8 cellular contexts compared by ENCODE assay signal in the genomic region with DNA sequence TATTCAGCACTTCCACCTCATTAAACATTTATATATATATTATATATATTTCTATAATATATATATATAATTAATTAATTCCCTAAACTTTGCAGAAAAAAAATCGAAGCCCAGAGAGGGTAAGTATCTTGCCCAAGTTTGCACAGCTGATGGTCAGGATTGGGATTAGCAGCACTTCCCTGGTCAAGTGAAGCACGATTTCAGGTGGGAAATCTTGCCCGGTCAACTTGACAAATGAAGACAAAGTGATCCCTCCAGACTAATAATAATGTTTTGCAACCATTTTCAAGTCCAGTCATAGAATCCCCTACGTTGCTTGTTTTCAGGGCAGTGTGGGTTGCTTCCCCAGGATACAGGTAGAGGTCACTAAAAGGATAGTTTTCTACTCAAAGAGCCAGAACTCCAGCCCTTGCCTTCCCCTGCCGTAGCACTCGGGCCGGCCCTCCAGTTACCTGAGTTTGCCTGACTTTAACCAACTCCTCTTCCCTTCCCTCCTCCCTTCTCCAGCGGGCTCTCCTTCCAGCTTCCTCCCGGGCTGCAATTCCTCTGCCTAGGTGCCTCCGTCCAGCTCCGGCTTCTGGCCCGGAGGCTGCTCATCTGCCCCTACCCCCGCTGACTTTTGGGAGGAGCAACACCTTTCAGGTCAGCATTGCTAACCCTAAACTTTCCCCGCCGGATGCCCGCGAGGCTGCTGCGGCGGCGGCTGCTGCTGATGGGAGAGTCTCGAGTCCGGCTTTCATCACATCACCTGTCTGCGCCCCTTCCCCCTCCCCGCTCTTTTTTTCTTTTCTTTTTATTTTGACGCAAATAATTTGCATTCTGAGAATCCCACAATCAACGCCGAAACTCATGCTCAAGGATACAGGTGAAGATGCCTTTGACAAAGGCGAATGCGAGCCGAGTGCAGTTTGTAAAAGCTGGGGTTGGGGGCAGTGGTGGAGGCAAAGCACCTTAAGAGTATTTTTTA. TPM values are rescaled to one million over a fixed set of nuclear protein-coding genes. Genes with fewer than 3 reads are reported as not detected.
DNase-seq lines count a peak whose midpoint lies in the region; ATAC-seq and TF ChIP-seq lines count a peak whose summit lies in the region.

No MANE protein-coding gene starts in this region.

- H3K9me2 ChIP-seq in neural cell (ENCODE audit: insufficient read depth, low read length): no peaks in the 10 kb centered on the region

- H3K4me2 ChIP-seq in neural cell (ENCODE audit: low read length): peak overlapping the region; percentile 52

- H3K79me2 ChIP-seq in neural cell (replicated peaks; ENCODE audit: insufficient read depth, low read length): no peaks in the 10 kb centered on the region

- H3K9ac ChIP-seq in NT2/D1 (ENCODE audit: insufficient read length, low read depth): peak overlapping the region; percentile 74
- H3K9ac ChIP-seq in neural cell (ENCODE audit: low read length): peak overlapping the region; percentile 47

- H4K20me1 ChIP-seq in neural cell (ENCODE audit: insufficient read depth): no peaks in the 10 kb centered on the region

- H3K36me3 Mint-ChIP-seq in activated CD8-positive, alpha-beta memory T cell treated with anti-CD3 and anti-CD28 coated beads, Interleukin-2, amount 10 ng/mL, durations not matched to agents 7 days and 5 days: no peaks in the 10 kb centered on the region
- no peaks in the 10 kb centered on the region for H3K36me3 Mint-ChIP-seq in endothelial cell (ENCODE audit: low read depth, unreplicated experiment)

- no peaks in the 10 kb centered on the region for H3K9me3 ChIP-seq in NT2/D1 (ENCODE audit: insufficient read depth, low read length)
- no peaks in the 10 kb centered on the region for H3K9me3 ChIP-seq in neural cell (ENCODE audit: low read length)

- TF ChIP-seq EP300 in neural cell (conservative IDR thresholded peaks at IDR 0.05; ENCODE audit: poor library complexity, severe bottlenecking): no peak

- no peak for TF ChIP-seq CTCF in endothelial cell (IDR thresholded peaks at IDR 0.05; ENCODE audit: unreplicated experiment)
- peak; percentile 52 for TF ChIP-seq CTCF in neural cell (IDR thresholded peaks at IDR 0.05; ENCODE audit: poor library complexity, severe bottlenecking)

- ATAC-seq in activated CD8-positive, alpha-beta memory T cell treated with anti-CD3 and anti-CD28 coated beads, Interleukin-2, amount 10 ng/mL, durations not matched to agents 7 days and 5 days: peak; percentile 36
- ATAC-seq in HG02642 (IDR thresholded peaks at IDR 0.05; ENCODE audit: poor library complexity, unreplicated experiment): peak; percentile 55
- no peak for ATAC-seq in GM18519 (IDR thresholded peaks at IDR 0.05; ENCODE audit: low FRiP score, unreplicated experiment)

- CTCF ChIA-PET in activated CD8-positive, alpha-beta memory T cell treated with anti-CD3 and anti-CD28 coated beads, Interleukin-2, amount 10 ng/mL, durations not matched to agents 7 days and 5 days (lab: Charles Lee): no interaction called here

- no peaks in the 10 kb centered on the region for H3F3A ChIP-seq in neural cell (ENCODE audit: insufficient read depth, low read length, poor library complexity, severe bottlenecking)

- H3K4me3 ChIP-seq in NT2/D1 (ENCODE audit: insufficient read length, low read depth): peak overlapping the region; percentile 55
- H3K4me3 ChIP-seq in neural cell (ENCODE audit: low read length): peak overlapping the region; percentile 66

- H3K27ac Mint-ChIP-seq in activated CD8-positive, alpha-beta memory T cell treated with anti-CD3 and anti-CD28 coated beads, Interleukin-2, amount 10 ng/mL, durations not matched to agents 7 days and 5 days: no peak overlapping the region
- no peak overlapping the region for H3K27ac Mint-ChIP-seq in endothelial cell (ENCODE audit: unreplicated experiment)

- no peak overlapping the region for H3K27ac ChIP-seq in neural cell (ENCODE audit: low read length)

- peak overlapping the region; percentile 30 for H3K4me3 Mint-ChIP-seq in activated CD8-positive, alpha-beta memory T cell treated with anti-CD3 and anti-CD28 coated beads, Interleukin-2, amount 10 ng/mL, durations not matched to agents 7 days and 5 days
- peak overlapping the region; percentile 84 for H3K4me3 Mint-ChIP-seq in endothelial cell (ENCODE audit: unreplicated experiment)

- H3K36me3 ChIP-seq in NT2/D1 (ENCODE audit: insufficient read depth, insufficient read length, low read length): no peaks in the 10 kb centered on the region
- no peaks in the 10 kb centered on the region for H3K36me3 ChIP-seq in neural cell (ENCODE audit: insufficient read depth, low read length)

- no peak for DNase-seq in activated CD8-positive, alpha-beta memory T cell treated with anti-CD3 and anti-CD28 coated beads, Interleukin-2, amount 10 ng/mL, durations not matched to agents 7 days and 5 days
- no peak for DNase-seq in activated CD8-positive, alpha-beta memory T cell treated with anti-CD3 and anti-CD28 coated beads, Interleukin-2, amount 50 U/mL, for 4 hours
- peak; percentile 55 for DNase-seq in NT2/D1 (ENCODE audit: low read depth, low spot score)
- peak; percentile 9 for DNase-seq in endothelial cell (ENCODE audit: low spot score)
- DNase-seq in central memory CD4-positive, alpha-beta T cell: no peak

- TF ChIP-seq RAD21 in neural cell (conservative IDR thresholded peaks at IDR 0.05): peak; percentile 60

- H3K27me3 Mint-ChIP-seq in activated CD8-positive, alpha-beta memory T cell treated with anti-CD3 and anti-CD28 coated beads, Interleukin-2, amount 10 ng/mL, durations not matched to agents 7 days and 5 days: peaks cover 68% of the 10 kb centered on the region
- peaks cover 2% of the 10 kb centered on the region for H3K27me3 Mint-ChIP-seq in endothelial cell (ENCODE audit: unreplicated experiment)

- no peaks in the 10 kb centered on the region for H3K9me3 Mint-ChIP-seq in activated CD8-positive, alpha-beta memory T cell treated with anti-CD3 and anti-CD28 coated beads, Interleukin-2, amount 10 ng/mL, durations not matched to agents 7 days and 5 days (ENCODE audit: low read depth)
- no peaks in the 10 kb centered on the region for H3K9me3 Mint-ChIP-seq in endothelial cell (ENCODE audit: unreplicated experiment)

- H3K27me3 ChIP-seq in NT2/D1 (ENCODE audit: insufficient read depth, insufficient read length) (no peaks in the 10 kb centered on the region), neural cell (ENCODE audit: insufficient read depth, low read depth, low read length) (peaks cover 26% of the 10 kb centered on the region)

- no peaks in the 10 kb centered on the region for H3K4me1 ChIP-seq in NT2/D1 (ENCODE audit: insufficient read depth, insufficient read length)

- peaks cover 10% of the 10 kb centered on the region for H3K4me1 Mint-ChIP-seq in activated CD8-positive, alpha-beta memory T cell treated with anti-CD3 and anti-CD28 coated beads, Interleukin-2, amount 10 ng/mL, durations not matched to agents 7 days and 5 days
- H3K4me1 Mint-ChIP-seq in endothelial cell (ENCODE audit: unreplicated experiment): peaks cover 2% of the 10 kb centered on the region

- H2AFZ ChIP-seq in neural cell (ENCODE audit: low read depth, low read length): no peak overlapping the region

TF ChIP-seq in neural cell, 6 proteins besides CTCF, POLR2A, EP300 and RAD21:
- TF ChIP-seq EZH2 (IDR thresholded peaks at IDR 0.05; ENCODE audit: borderline replicate concordance, insufficient read depth, low read length, poor library complexity, severe bottlenecking) (no peak), SMC3 (conservative IDR thresholded peaks at IDR 0.05; ENCODE audit: poor library complexity) (peak; percentile 61)

RNA-seq across cellular contexts. Expression of gene PRLR, which starts 0.9 kb away (rescaled TPM):
- total RNA-seq in activated CD8-positive, alpha-beta memory T cell treated with anti-CD3 and anti-CD28 coated beads, Interleukin-2, amount 10 ng/mL, durations not matched to agents 7 days and 5 days: under 1 TPM in 1 of 2 experiments, not detected in 1; 0.14 TPM
- 0.21 TPM for total RNA-seq in endothelial cell (ENCODE audit: unreplicated experiment)
- polyA plus RNA-seq in neural cell: 0.50 and 0.78 TPM in 2 replicates
- 1.5 and 2.5 TPM in 2 replicates for polyA minus RNA-seq in neural cell

Comparison
In these comparisons a context has a peak if more than half of its experiments do, and no peak if none do; other contexts are left out.
1. DNase-seq: peak in NT2/D1 (single experiment) and endothelial cell (single experiment); none in activated CD8-positive, alpha-beta memory T cell treated with anti-CD3 and anti-CD28 coated beads, Interleukin-2, amount 10 ng/mL, durations not matched to agents 7 days and 5 days (single experiment), activated CD8-positive, alpha-beta memory T cell treated with anti-CD3 and anti-CD28 coated beads, Interleukin-2, amount 50 U/mL, for 4 hours (single experiment) and central memory CD4-positive, alpha-beta T cell (single experiment).